8 cellular contexts compared by ENCODE assay signal in the genomic region with DNA sequence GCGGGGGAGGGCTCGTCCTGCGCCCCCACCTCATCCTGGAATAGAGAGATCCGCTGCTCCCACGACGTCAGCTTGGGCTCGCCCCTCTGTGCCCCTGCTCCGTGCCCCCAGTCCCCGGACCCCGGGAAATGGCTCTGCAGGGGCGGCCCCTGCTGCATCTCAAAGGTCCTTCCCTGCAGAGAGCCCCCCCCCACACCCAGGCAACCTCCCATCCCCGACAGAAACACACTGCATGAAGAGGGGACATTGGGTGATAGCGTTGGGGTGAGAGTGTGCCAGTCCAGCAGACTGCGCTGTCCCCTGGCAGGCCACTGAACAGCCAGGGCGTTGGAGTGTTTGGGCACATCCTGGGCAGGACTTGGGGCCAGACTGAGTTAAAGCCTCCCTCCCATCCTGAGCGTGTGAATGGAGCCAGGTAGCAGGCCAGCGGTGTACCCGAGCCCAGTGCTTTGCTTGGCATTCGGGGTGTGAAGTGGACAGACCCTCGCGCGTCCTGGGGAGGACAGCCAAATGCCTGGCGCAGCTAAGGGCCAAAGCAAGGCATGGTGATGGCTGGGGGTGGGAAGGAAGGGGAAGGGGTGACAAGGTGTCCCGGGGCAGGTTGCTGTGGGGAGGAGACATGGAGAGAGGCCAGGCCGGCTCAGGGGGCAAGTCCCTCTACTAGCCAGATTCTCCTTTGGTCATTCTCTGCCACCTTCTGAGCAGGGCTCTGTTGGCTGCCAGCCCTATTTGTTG. TPM values are rescaled to one million over a fixed set of nuclear protein-coding genes. Genes with fewer than 3 reads are reported as not detected.
DNase-seq lines count a peak whose midpoint lies in the region; ATAC-seq and TF ChIP-seq lines count a peak whose summit lies in the region.

No MANE protein-coding gene starts in this region.

- peak overlapping the region; percentile 76 for H3K9ac ChIP-seq in neural cell (ENCODE audit: low read length)

- no peak for ATAC-seq in GM19455 (IDR thresholded peaks at IDR 0.05; ENCODE audit: unreplicated experiment)

- DNase-seq in BE2C (no peak), OCI-LY7 (ENCODE audit: low spot score) (no peak), epithelial cell of esophagus (ENCODE audit: low read depth) (no peak), G401 (ENCODE audit: low spot score) (no peak), OCI-M1 (lab: John Stamatoyannopoulos, UW) (no peak), epidermal melanocyte (ENCODE audit: insufficient read length, low spot score) (no peak)

- in situ Hi-C loops in G401 (cut with HindIII; ENCODE audit: low sequenced_read_pairs): no loop called here

- TF ChIP-seq EP300 in neural cell (conservative IDR thresholded peaks at IDR 0.05; ENCODE audit: poor library complexity, severe bottlenecking): no peak

- CTCF ChIA-PET in OCI-LY7 (lab: Charles Lee; ENCODE audit: unreplicated experiment): no interaction called here

- H3K27ac ChIP-seq in OCI-LY7 (ENCODE audit: low read depth, low read length, poor library complexity, severe bottlenecking) (no peak overlapping the region), neural cell (ENCODE audit: low read length) (no peak overlapping the region)

- intact Hi-C loops in OCI-LY7 (cut with micrococcal nuclease; ENCODE audit: unreplicated experiment): no loop called here

- H3F3A ChIP-seq in neural cell (ENCODE audit: insufficient read depth, low read length, poor library complexity, severe bottlenecking): no peaks in the 10 kb centered on the region

- no peak overlapping the region for H2AFZ ChIP-seq in OCI-LY7 (ENCODE audit: low read length)
- peak overlapping the region; percentile 27 for H2AFZ ChIP-seq in neural cell (ENCODE audit: low read depth, low read length)

- H3K9me3 ChIP-seq in BE2C: no peaks in the 10 kb centered on the region
- no peaks in the 10 kb centered on the region for H3K9me3 ChIP-seq in OCI-LY7 (ENCODE audit: low read length)
- no peaks in the 10 kb centered on the region for H3K9me3 ChIP-seq in neural cell (ENCODE audit: low read length)

- TF ChIP-seq RAD21 in neural cell (conservative IDR thresholded peaks at IDR 0.05): no peak

- no peaks in the 10 kb centered on the region; the same call in 1 of the 2 replicates for H3K27me3 ChIP-seq in BE2C
- H3K27me3 ChIP-seq in neural cell (ENCODE audit: insufficient read depth, low read depth, low read length): peaks cover 29% of the 10 kb centered on the region

- peak overlapping the region; percentile 60 for H3K4me3 ChIP-seq in BE2C (ENCODE audit: low read depth, low read length)
- H3K4me3 ChIP-seq in OCI-LY7 (ENCODE audit: low read depth, low read length, poor library complexity, severe bottlenecking): no peak overlapping the region
- peak overlapping the region; percentile 49 for H3K4me3 ChIP-seq in epithelial cell of esophagus (ENCODE audit: low read length)
- peak overlapping the region; percentile 67 for H3K4me3 ChIP-seq in neural cell (ENCODE audit: low read length)

- TF ChIP-seq CTCF in BE2C (IDR thresholded peaks at IDR 0.05; ENCODE audit: low read depth, low read length): no peak
- TF ChIP-seq CTCF in OCI-LY7 (conservative IDR thresholded peaks at IDR 0.05; ENCODE audit: low read length): no peak
- peak; percentile 7 for TF ChIP-seq CTCF in epithelial cell of esophagus (IDR thresholded peaks at IDR 0.05; ENCODE audit: insufficient read depth, low read depth, low read length, missing control alignments)
- TF ChIP-seq CTCF in neural cell (IDR thresholded peaks at IDR 0.05; ENCODE audit: poor library complexity, severe bottlenecking): no peak

- H4K20me1 ChIP-seq in OCI-LY7 (ENCODE audit: insufficient read depth, low read length) (no peaks in the 10 kb centered on the region), neural cell (ENCODE audit: insufficient read depth) (no peaks in the 10 kb centered on the region)

- POLR2A ChIA-PET in OCI-LY7 (lab: Charles Lee): no interaction called here

- H3K4me1 ChIP-seq in BE2C (peaks cover 4% of the 10 kb centered on the region), OCI-LY7 (ENCODE audit: insufficient read depth, low read length, poor library complexity, severe bottlenecking) (no peaks in the 10 kb centered on the region)

- H3K4me2 ChIP-seq in OCI-LY7 (ENCODE audit: low read length) (peak overlapping the region; percentile 32; the same call in 1 of the 2 replicates), neural cell (ENCODE audit: low read length) (no peak overlapping the region)

- no peaks in the 10 kb centered on the region for H3K9me2 ChIP-seq in OCI-LY7 (ENCODE audit: insufficient read depth, low read length)
- no peaks in the 10 kb centered on the region for H3K9me2 ChIP-seq in neural cell (ENCODE audit: insufficient read depth, low read length)

- H3K36me3 ChIP-seq in BE2C (no peaks in the 10 kb centered on the region), OCI-LY7 (ENCODE audit: insufficient read depth, low read length) (no peaks in the 10 kb centered on the region), neural cell (ENCODE audit: insufficient read depth, low read length) (no peaks in the 10 kb centered on the region)

- H3K79me2 ChIP-seq in OCI-LY7 (ENCODE audit: insufficient read depth, low read depth, low read length): no peaks in the 10 kb centered on the region
- H3K79me2 ChIP-seq in neural cell (replicated peaks; ENCODE audit: insufficient read depth, low read length): no peaks in the 10 kb centered on the region

- no TSS peak for BruUV-seq in OCI-LY7 (replicated peaks; lab: Mats Ljungman, UMichigan)

TF ChIP-seq in neural cell, 6 proteins besides CTCF, POLR2A, EP300 and RAD21:
- TF ChIP-seq POLR2AphosphoS5 (IDR thresholded peaks at IDR 0.05) (no peak), TAF1 (IDR thresholded peaks at IDR 0.05; ENCODE audit: low read depth) (no peak), SMC3 (conservative IDR thresholded peaks at IDR 0.05; ENCODE audit: poor library complexity) (no peak), EZH2 (IDR thresholded peaks at IDR 0.05; ENCODE audit: borderline replicate concordance, insufficient read depth, low read length, poor library complexity, severe bottlenecking) (no peak), MXI1 (conservative IDR thresholded peaks at IDR 0.05; ENCODE audit: poor library complexity, severe bottlenecking) (no peak)
- TF ChIP-seq, protein P1, sequence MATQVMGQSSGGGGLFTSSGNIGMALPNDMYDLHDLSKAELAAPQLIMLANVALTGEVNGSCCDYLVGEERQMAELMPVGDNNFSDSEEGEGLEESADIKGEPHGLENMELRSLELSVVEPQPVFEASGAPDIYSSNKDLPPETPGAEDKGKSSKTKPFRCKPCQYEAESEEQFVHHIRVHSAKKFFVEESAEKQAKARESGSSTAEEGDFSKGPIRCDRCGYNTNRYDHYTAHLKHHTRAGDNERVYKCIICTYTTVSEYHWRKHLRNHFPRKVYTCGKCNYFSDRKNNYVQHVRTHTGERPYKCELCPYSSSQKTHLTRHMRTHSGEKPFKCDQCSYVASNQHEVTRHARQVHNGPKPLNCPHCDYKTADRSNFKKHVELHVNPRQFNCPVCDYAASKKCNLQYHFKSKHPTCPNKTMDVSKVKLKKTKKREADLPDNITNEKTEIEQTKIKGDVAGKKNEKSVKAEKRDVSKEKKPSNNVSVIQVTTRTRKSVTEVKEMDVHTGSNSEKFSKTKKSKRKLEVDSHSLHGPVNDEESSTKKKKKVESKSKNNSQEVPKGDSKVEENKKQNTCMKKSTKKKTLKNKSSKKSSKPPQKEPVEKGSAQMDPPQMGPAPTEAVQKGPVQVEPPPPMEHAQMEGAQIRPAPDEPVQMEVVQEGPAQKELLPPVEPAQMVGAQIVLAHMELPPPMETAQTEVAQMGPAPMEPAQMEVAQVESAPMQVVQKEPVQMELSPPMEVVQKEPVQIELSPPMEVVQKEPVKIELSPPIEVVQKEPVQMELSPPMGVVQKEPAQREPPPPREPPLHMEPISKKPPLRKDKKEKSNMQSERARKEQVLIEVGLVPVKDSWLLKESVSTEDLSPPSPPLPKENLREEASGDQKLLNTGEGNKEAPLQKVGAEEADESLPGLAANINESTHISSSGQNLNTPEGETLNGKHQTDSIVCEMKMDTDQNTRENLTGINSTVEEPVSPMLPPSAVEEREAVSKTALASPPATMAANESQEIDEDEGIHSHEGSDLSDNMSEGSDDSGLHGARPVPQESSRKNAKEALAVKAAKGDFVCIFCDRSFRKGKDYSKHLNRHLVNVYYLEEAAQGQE (IDR thresholded peaks at IDR 0.05; ENCODE audit: borderline replicate concordance): no peak

RNA-seq across cellular contexts. Expression of a gene that starts 0.6 kb away (rescaled TPM):
- polyA plus RNA-seq in BE2C (2012; ENCODE audit: insufficient read depth, insufficient read length, low read depth): 0.97 TPM
- not detected in 2 replicates for total RNA-seq in OCI-LY7 (2014; rRNA removed; shearing (Covaris generic))
- total RNA-seq in OCI-LY7 (2022): 1.9 and 2.4 TPM in 2 replicates
- 26.3 and 26.7 TPM in 2 replicates for polyA plus RNA-seq in neural cell
- 28.0 and 29.3 TPM in 2 replicates for polyA minus RNA-seq in neural cell
- total RNA-seq in G401 (2014; rRNA removed; shearing (Covaris generic)): 11.9 and 15.8 TPM in 2 replicates

RNA-seq across cellular contexts. Expression of a gene that starts 13.7 kb away (rescaled TPM):
- not detected for polyA plus RNA-seq in BE2C (2012; ENCODE audit: insufficient read depth, insufficient read length, low read depth)
- not detected in 2 replicates for total RNA-seq in OCI-LY7 (2014; rRNA removed; shearing (Covaris generic))
- not detected in 2 replicates for total RNA-seq in OCI-LY7 (2022)
- not detected in 2 replicates for polyA plus RNA-seq in neural cell
- not detected in 2 replicates for polyA minus RNA-seq in neural cell
- total RNA-seq in G401 (2014; rRNA removed; shearing (Covaris generic)): not detected in 2 replicates

RNA-seq across cellular contexts. Expression of a gene that starts 43.8 kb away (rescaled TPM):
- polyA plus RNA-seq in BE2C (2012; ENCODE audit: insufficient read depth, insufficient read length, low read depth): not detected
- total RNA-seq in OCI-LY7 (2014; rRNA removed; shearing (Covaris generic)): not detected in 2 replicates
- not detected in 2 replicates for total RNA-seq in OCI-LY7 (2022)
- not detected in 2 replicates for polyA plus RNA-seq in neural cell
- not detected in 2 replicates for polyA minus RNA-seq in neural cell
- total RNA-seq in G401 (2014; rRNA removed; shearing (Covaris generic)): 0.25 TPM in 1 of 2 replicates, not detected in the other
